1 cellular context compared by ENCODE assay signal in genomic region chr17:44200478-44201155, GRCh38.
TF ChIP-seq lines count a peak whose summit lies in the region.

No MANE protein-coding gene starts in this region.

TF ChIP-seq in PFSK-1, 5 proteins besides CTCF, POLR2A, EP300 and RAD21 (continued from another document):
- TF ChIP-seq REST (IDR thresholded peaks at IDR 0.05; ENCODE audit: insufficient read depth in 1 of 2, low read depth in 2 of 2, low read length in 2 of 2) = no peak
TF ChIP-seq in PFSK-1: peak in this region for 1.
